In the genomic region with DNA sequence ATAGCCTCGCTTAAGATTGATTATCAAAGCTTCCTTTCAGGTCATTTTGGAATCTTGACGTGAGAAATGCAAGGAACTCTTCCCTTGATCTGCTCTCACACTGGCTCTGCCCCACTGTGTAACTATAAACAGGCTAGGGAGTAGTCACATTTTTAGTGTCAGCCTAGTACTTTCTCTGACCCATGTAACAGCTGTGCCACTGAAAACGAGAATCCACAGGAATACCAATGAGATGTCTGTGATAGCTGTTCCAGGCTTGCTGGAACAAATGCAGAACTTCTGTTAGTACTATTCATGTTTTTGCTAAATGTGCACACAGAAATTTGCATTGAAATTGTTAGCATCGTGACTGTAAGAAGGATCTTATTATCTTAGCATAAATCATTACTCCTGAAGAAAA, we compare ENCODE assay signal across 23 cellular contexts.
"Had no signal": no experiment of that assay in that cellular context is flagged by ENCODE, and none has a peak within 500 bp of the region (broad histone marks: within the 10 kb centered on the region; RNA-seq: fewer than 3 reads in every experiment).

No MANE protein-coding gene starts in this region.

- H3K27me3 ChIP-seq: brain microvascular endothelial cell had no signal

- H3K27ac ChIP-seq: brain microvascular endothelial cell had no signal

- H3K36me3 ChIP-seq: brain microvascular endothelial cell had no signal

- H3K4me3 ChIP-seq: K562 had no signal

- DNase-seq: activated CD4-positive, alpha-beta memory T cell treated with anti-CD3 and anti-CD28 coated beads, Interleukin-2, amount 10 ng/mL, durations not matched to agents 7 days and 5 days; activated CD4-positive, alpha-beta T cell treated with anti-CD3 and anti-CD28 coated beads for 36 hours; activated CD4-positive, alpha-beta T cell treated with anti-CD3 and anti-CD28 coated beads, Interleukin-2, amount 50 U/mL, for 1 hour; activated gamma-delta T cell; activated naive CD4-positive, alpha-beta T cell treated with anti-CD3 and anti-CD28 coated beads for 36 hours; activated T-cell treated with anti-CD3 and anti-CD28 coated beads for 4 hours; activated T-cell treated with anti-CD3 and anti-CD28 coated beads, Interleukin-2, amount 50 U/mL, for 48 hours; brain microvascular endothelial cell; Karpas-422; MM.1S; NCI-H1105 treated with DMSO at 0.1 percent for 48 hours; NCI-H1436 treated with DMSO at 0.1 percent for 48 hours; NCI-H187; NCI-H2081; NCI-H2227 treated with DMSO at 0.1 percent for 48 hours; NCI-H446 treated with DMSO at 0.1 percent for 48 hours; NCI-H526; NCI-H82; SIG-M5; T-cell; T-helper 2 cell; T1000 had no signal
